In the genomic region with DNA sequence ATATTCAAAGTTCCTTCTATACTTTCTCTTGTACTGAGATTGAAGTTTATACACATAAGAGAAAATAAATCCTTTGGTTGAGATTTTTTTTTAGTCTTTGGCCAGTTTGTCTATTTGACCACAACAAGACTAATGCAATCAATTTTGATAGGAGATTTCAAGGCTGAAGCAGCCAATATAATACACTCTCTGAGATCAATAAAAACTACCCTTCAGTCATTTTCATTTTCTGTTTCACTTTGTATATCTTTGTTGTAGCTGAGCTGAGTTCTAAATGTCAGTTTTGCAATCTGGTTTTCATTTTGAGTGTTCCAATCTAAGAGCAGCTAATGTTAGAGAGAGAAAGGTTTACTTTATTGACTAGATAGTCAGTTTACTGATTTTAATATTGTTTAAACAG, we compare ENCODE assay signal across 26 cellular contexts.
DNase-seq lines count a peak whose midpoint lies in the region; ATAC-seq and TF ChIP-seq lines count a peak whose summit lies in the region.
"Had no signal": no experiment of that assay in that cellular context is flagged by ENCODE, and none has a peak within 500 bp of the region (broad histone marks: within the 10 kb centered on the region; RNA-seq: fewer than 3 reads in every experiment).

No MANE protein-coding gene starts in this region.

- TF ChIP-seq CTCF in GM13977 (IDR thresholded peaks at IDR 0.05; ENCODE audit: extremely low read depth, insufficient read depth, missing control alignments) (no peak), KMS-11 (conservative IDR thresholded peaks at IDR 0.05; ENCODE audit: low read depth, low read length) (no peak), endodermal cell (conservative IDR thresholded peaks at IDR 0.05) (no peak), GM13976 (IDR thresholded peaks at IDR 0.05; ENCODE audit: borderline replicate concordance, control extremely low read depth, extremely low read depth, insufficient read depth, missing control alignments) (no peak)

- no peak overlapping the region for H3K4me3 Mint-ChIP-seq in endodermal cell
- H3K4me3 Mint-ChIP-seq: CD4-positive, alpha-beta memory T cell had no signal

- peak; percentile 87 for ATAC-seq in GM21786 (IDR thresholded peaks at IDR 0.05; ENCODE audit: unreplicated experiment)
- ATAC-seq in right cardiac atrium, result no peak
- no peak for ATAC-seq in HG02840 (IDR thresholded peaks at IDR 0.05; ENCODE audit: low FRiP score, unreplicated experiment)

- no peak overlapping the region for H3K27ac ChIP-seq in KMS-11
- no peak overlapping the region for H3K27ac ChIP-seq in endodermal cell (ENCODE audit: low read depth, low read length)
- H3K27ac ChIP-seq in right cardiac atrium (ENCODE audit: low read length), result no peak overlapping the region
- H3K27ac ChIP-seq: BLaER1 treated with 17β-estradiol and CSF1 and Interleukin-3, amounts not matched to agents 10 nM and 100 nM; Peyer's patch had no signal

- peaks cover 2% of the 10 kb centered on the region for H3K36me3 Mint-ChIP-seq in endodermal cell (ENCODE audit: low read depth)
- H3K36me3 Mint-ChIP-seq: CD4-positive, alpha-beta memory T cell had no signal

- H3K9ac ChIP-seq in KMS-11, result no peak overlapping the region
- no peak overlapping the region for H3K9ac ChIP-seq in endodermal cell (ENCODE audit: extremely low read depth, low read length, poor library complexity, severe bottlenecking)
- H3K9ac ChIP-seq: BLaER1 treated with 17β-estradiol and CSF1 and Interleukin-3, amounts not matched to agents 10 nM and 100 nM had no signal

- in situ Hi-C loops in GM13977 (cut with MboI; ENCODE audit: low pct_unique_long_range_greater_than_20kb, low sequenced_read_pairs, unreplicated experiment) (no loop called here), GM13976 (cut with MboI; ENCODE audit: low sequenced_read_pairs, unreplicated experiment) (no loop called here)

- H3K36me3 ChIP-seq in KMS-11 (ENCODE audit: insufficient read depth), result no peaks in the 10 kb centered on the region
- H3K36me3 ChIP-seq in endodermal cell (ENCODE audit: control insufficient read depth, insufficient read depth, low read length), result no peaks in the 10 kb centered on the region
- H3K36me3 ChIP-seq: BLaER1 treated with 17β-estradiol and CSF1 and Interleukin-3, amounts not matched to agents 10 nM and 100 nM; Peyer's patch had no signal

- no peak overlapping the region for H3K4me2 ChIP-seq in KMS-11
- H3K4me2 ChIP-seq: BLaER1 treated with 17β-estradiol and CSF1 and Interleukin-3, amounts not matched to agents 10 nM and 100 nM had no signal

- H3K27me3 Mint-ChIP-seq in endodermal cell (ENCODE audit: insufficient read depth), result no peaks in the 10 kb centered on the region
- H3K27me3 Mint-ChIP-seq: CD4-positive, alpha-beta memory T cell had no signal

- H3K4me1 Mint-ChIP-seq in endodermal cell, result peaks cover 34% of the 10 kb centered on the region
- H3K4me1 Mint-ChIP-seq: CD4-positive, alpha-beta memory T cell had no signal

- peaks cover 5% of the 10 kb centered on the region for H3K4me1 ChIP-seq in KMS-11 (ENCODE audit: low read depth, poor library complexity, severe bottlenecking)
- H3K4me1 ChIP-seq in endodermal cell (ENCODE audit: control insufficient read depth, insufficient read depth, low read length), result no peaks in the 10 kb centered on the region
- no peaks in the 10 kb centered on the region for H3K4me1 ChIP-seq in right cardiac atrium (ENCODE audit: control insufficient read depth, insufficient read depth, low read length)
- H3K4me1 ChIP-seq: BLaER1 treated with 17β-estradiol and CSF1 and Interleukin-3, amounts not matched to agents 10 nM and 100 nM; Caco-2; Peyer's patch had no signal

- intact Hi-C loops in right cardiac atrium (cut with DNase I), result no loop called here

- H3K9me3 ChIP-seq in endodermal cell (ENCODE audit: control insufficient read depth, low read length), result peaks cover 51% of the 10 kb centered on the region
- H3K9me3 ChIP-seq in right cardiac atrium (ENCODE audit: control insufficient read depth, low read length), result no peaks in the 10 kb centered on the region
- H3K9me3 ChIP-seq: Caco-2, Peyer's patch had no signal

- H3K4me3 ChIP-seq in KMS-11 (IDR thresholded peaks at IDR 0.05; ENCODE audit: insufficient read depth, low read depth, low read length) (no peak overlapping the region), endodermal cell (ENCODE audit: low read length) (peak overlapping the region; percentile 33), right cardiac atrium (ENCODE audit: low read length) (no peak overlapping the region)
- H3K4me3 ChIP-seq: BLaER1 treated with 17β-estradiol and CSF1 and Interleukin-3, amounts not matched to agents 10 nM and 100 nM; Peyer's patch had no signal

- H4K20me1 ChIP-seq in KMS-11 (ENCODE audit: insufficient read depth), result no peaks in the 10 kb centered on the region
- H4K20me1 ChIP-seq: BLaER1 treated with 17β-estradiol and CSF1 and Interleukin-3, amounts not matched to agents 10 nM and 100 nM had no signal

- H2AFZ ChIP-seq in KMS-11 (ENCODE audit: low read depth), result peak overlapping the region; percentile 10; the same call in 1 of the 2 replicates

- H3K9me3 Mint-ChIP-seq in endodermal cell, result peaks cover 6% of the 10 kb centered on the region

- DNase-seq in GM13977 (ENCODE audit: low spot score) (peak; percentile 13), endodermal cell (no peak), right cardiac atrium (no peak), GM13976 (ENCODE audit: low spot score) (no peak), cerebellar nuclear complex (lab: John Stamatoyannopoulos, UW) (no peak)
- DNase-seq: AML-193; Caco-2; CD4-positive, alpha-beta memory T cell; DMS 273 treated with DMSO at 0.1 percent for 48 hours; DMS79 treated with DMSO at 0.1 percent for 48 hours; GF-D8; Karpas-422; NCI-H1092 treated with DMSO at 0.1 percent for 48 hours; NCI-H1436; NCI-H187; NCI-H2081 treated with DMSO at 0.1 percent for 48 hours; NCI-H2171; NCI-H226; NCI-H510A; NCI-H69; Peyer's patch; SHP77 treated with DMSO at 0.1 percent for 48 hours had no signal

- H3K27me3 ChIP-seq in KMS-11 (ENCODE audit: insufficient read depth, low read depth) (no peaks in the 10 kb centered on the region), endodermal cell (ENCODE audit: control insufficient read depth, insufficient read depth, low read length, poor library complexity, severe bottlenecking) (no peaks in the 10 kb centered on the region), right cardiac atrium (ENCODE audit: control insufficient read depth, insufficient read depth) (no peaks in the 10 kb centered on the region)
- H3K27me3 ChIP-seq: BLaER1 treated with 17β-estradiol and CSF1 and Interleukin-3, amounts not matched to agents 10 nM and 100 nM; Peyer's patch had no signal

- H3K79me2 ChIP-seq in KMS-11 (ENCODE audit: insufficient read depth, low read depth), result no peaks in the 10 kb centered on the region

- H3K27ac Mint-ChIP-seq in endodermal cell, result no peak overlapping the region
- H3K27ac Mint-ChIP-seq: CD4-positive, alpha-beta memory T cell had no signal
